ENCODE assay signal across 8 cellular contexts in the genomic region with DNA sequence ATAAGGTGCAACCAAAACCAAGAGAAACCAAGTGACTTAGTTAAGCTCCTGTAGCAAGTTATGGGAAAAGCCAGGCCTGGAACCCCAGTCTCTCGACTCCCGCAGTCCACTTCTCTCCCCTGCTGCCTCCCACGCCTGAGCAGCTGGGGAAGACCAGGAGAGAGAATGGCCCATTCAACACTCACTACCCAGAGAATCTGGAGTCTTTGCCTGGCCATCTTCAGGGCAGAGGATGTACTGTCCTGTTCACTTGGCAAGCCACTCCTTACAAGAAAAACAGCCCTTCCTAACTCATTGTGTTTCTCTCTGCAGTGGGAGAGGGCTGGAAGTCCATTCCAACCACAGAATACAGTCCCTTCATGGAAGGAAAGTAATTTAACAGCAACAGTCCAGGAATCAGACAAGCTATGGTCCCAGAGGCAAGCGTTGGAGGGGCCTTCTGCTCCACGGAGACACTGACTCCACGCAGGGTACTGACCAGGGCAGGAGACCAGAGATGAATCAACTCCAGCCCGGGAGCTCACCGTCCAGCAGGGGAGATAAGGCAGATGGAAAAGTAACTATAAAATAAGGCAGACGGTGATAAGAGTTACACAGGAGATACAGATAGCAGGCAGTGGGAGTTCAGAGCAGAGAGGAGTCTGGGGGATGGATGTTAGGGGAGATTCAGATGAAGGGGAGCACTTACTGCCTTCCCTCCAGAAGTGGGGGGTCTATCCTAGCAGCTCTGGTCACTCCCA. TPM values are rescaled to one million over a fixed set of nuclear protein-coding genes. Genes with fewer than 3 reads are reported as not detected.
DNase-seq lines count a peak whose midpoint lies in the region; ATAC-seq and TF ChIP-seq lines count a peak whose summit lies in the region.

No MANE protein-coding gene starts in this region.

- peaks cover 8% of the 10 kb centered on the region for H3K36me3 Mint-ChIP-seq in CD4-positive, CD25-positive, alpha-beta regulatory T cell

- no peak overlapping the region for H4K91ac ChIP-seq in neuronal stem cell (ENCODE audit: low read depth, low read length, poor library complexity)

- WGBS in neuronal stem cell (ENCODE audit: extremely low coverage in 2 of 2, insufficient read length in 2 of 2, insufficient replicate concordance in 1 of 2), 2 donors, result no CpG with 5 or more reads among the region's 9 CpGs

- H3K4me2 ChIP-seq in neuronal stem cell (ENCODE audit: insufficient read depth, low read length, poor library complexity, severe bottlenecking), result no peak overlapping the region

- peak overlapping the region; percentile 84 to 93 (median 93) for H3K27ac Mint-ChIP-seq in CD4-positive, CD25-positive, alpha-beta regulatory T cell

- peak overlapping the region; percentile 29 for H3K4me3 ChIP-seq in CD4-positive, CD25-positive, alpha-beta regulatory T cell (ENCODE audit: low read depth, low read length)
- H3K4me3 ChIP-seq in neuronal stem cell (ENCODE audit: low read length in 2 of 2), result peak overlapping the region in 1 of 2 donors; percentile 64

- H3K4me3 Mint-ChIP-seq in CD4-positive, CD25-positive, alpha-beta regulatory T cell, result peak overlapping the region; percentile 82 to 96 (median 92)

- no peaks in the 10 kb centered on the region for H3K79me1 ChIP-seq in neuronal stem cell (ENCODE audit: low read depth, low read length)

- H4K8ac ChIP-seq in neuronal stem cell (ENCODE audit: low read depth, low read length), result no peak overlapping the region

- no peak for TF ChIP-seq POLR2A in erythroblast (IDR thresholded peaks at IDR 0.05; ENCODE audit: low read length)

- no peaks in the 10 kb centered on the region for H3K9me3 ChIP-seq in CD4-positive, CD25-positive, alpha-beta regulatory T cell (ENCODE audit: control insufficient read depth in 2 of 2, low read length in 2 of 2)
- H3K9me3 ChIP-seq in neuronal stem cell (replicated peaks in 1 of 2; ENCODE audit: control insufficient read depth in 2 of 2, insufficient read depth in 1 of 2, low read depth in 1 of 2, low read length in 2 of 2), result no peaks in the 10 kb centered on the region

- no peak overlapping the region for H3K18ac ChIP-seq in neuronal stem cell (ENCODE audit: low read length)

- H3K9me3 Mint-ChIP-seq in CD4-positive, CD25-positive, alpha-beta regulatory T cell, result peaks cover 0 to 1% (median 0%) of the 10 kb centered on the region in 7 donors

- no peak overlapping the region for H3K4ac ChIP-seq in neuronal stem cell (ENCODE audit: low read length)

- H3K23ac ChIP-seq in neuronal stem cell (ENCODE audit: low read depth, low read length, poor library complexity), result no peak overlapping the region

- no peak overlapping the region for H2BK12ac ChIP-seq in neuronal stem cell (ENCODE audit: low read length)

- H3K9ac ChIP-seq in neuronal stem cell (ENCODE audit: low read depth, low read length, poor library complexity), result no peak overlapping the region

- H3K27me3 ChIP-seq in CD4-positive, CD25-positive, alpha-beta regulatory T cell (ENCODE audit: control insufficient read depth, insufficient read depth, low read length), result no peaks in the 10 kb centered on the region
- H3K27me3 ChIP-seq in neuronal stem cell (ENCODE audit: control insufficient read depth in 3 of 3, insufficient read depth in 3 of 3, low read depth in 1 of 3, low read length in 3 of 3), result peaks cover 0 to 20% (median 5%) of the 10 kb centered on the region in 3 experiments

- no peak overlapping the region for H2BK5ac ChIP-seq in neuronal stem cell (ENCODE audit: low read length)

- H2BK120ac ChIP-seq in neuronal stem cell (ENCODE audit: low read depth, low read length), result no peak overlapping the region

- DNase-seq in CD4-positive, CD25-positive, alpha-beta regulatory T cell, result no peak
- DNase-seq in erythroblast (lab: John Stamatoyannopoulos, UW) (peak; percentile 47 to 74), neuronal stem cell (ENCODE audit: low spot score) (no peak), DMS79 treated with DMSO at 0.1 percent for 48 hours (lab: John Stamatoyannopoulos, UW) (no peak)
- no peak for DNase-seq in stimulated activated CD4-positive, alpha-beta T cell treated with anti-CD3 and anti-CD28 coated beads, Interleukin-4, amount 100 ng/mL, for 4 hours

- no peaks in the 10 kb centered on the region for H3K27me3 Mint-ChIP-seq in CD4-positive, CD25-positive, alpha-beta regulatory T cell

- H2AFZ ChIP-seq in neuronal stem cell (ENCODE audit: low read length), result peak overlapping the region; percentile 94

- no peaks in the 10 kb centered on the region for H3K36me3 ChIP-seq in CD4-positive, CD25-positive, alpha-beta regulatory T cell (ENCODE audit: control insufficient read depth, insufficient read depth, low read length)
- peaks cover 0 to 6% of the 10 kb centered on the region in 2 donors for H3K36me3 ChIP-seq in neuronal stem cell (replicated peaks in 1 of 2; ENCODE audit: control insufficient read depth in 2 of 2, insufficient read depth in 2 of 2, low read length in 2 of 2)

- no peak for ATAC-seq in CD4-positive, CD25-positive, alpha-beta regulatory T cell (ENCODE audit: low read depth in 2 of 2)
- peak; percentile 15; the same call in 2 of the 3 replicates for ATAC-seq in SK-N-SH treated with all-trans-retinoic acid at 6 μM for 48 hours
- ATAC-seq in HG03442 (IDR thresholded peaks at IDR 0.05; ENCODE audit: unreplicated experiment), result no peak
- no peak for ATAC-seq in GM21529 (IDR thresholded peaks at IDR 0.05; ENCODE audit: unreplicated experiment)

- no peak overlapping the region for H2BK15ac ChIP-seq in neuronal stem cell (ENCODE audit: low read length)

- H3K4me1 Mint-ChIP-seq in CD4-positive, CD25-positive, alpha-beta regulatory T cell, result peaks cover 30 to 72% (median 55%) of the 10 kb centered on the region in 4 donors

- H3K14ac ChIP-seq in neuronal stem cell (ENCODE audit: low read length), result no peak overlapping the region

- H2AK5ac ChIP-seq in neuronal stem cell (ENCODE audit: low read depth, low read length), result peak overlapping the region; percentile 73

- peak overlapping the region; percentile 43 for H3K27ac ChIP-seq in CD4-positive, CD25-positive, alpha-beta regulatory T cell (ENCODE audit: insufficient read depth, low read length, poor library complexity, severe bottlenecking)
- H3K27ac ChIP-seq in neuronal stem cell (replicated peaks; ENCODE audit: low read length), result no peak overlapping the region

- H3K4me1 ChIP-seq in CD4-positive, CD25-positive, alpha-beta regulatory T cell (ENCODE audit: control insufficient read depth, insufficient read depth, low read length, poor library complexity, severe bottlenecking), result peaks cover 41% of the 10 kb centered on the region
- H3K4me1 ChIP-seq in neuronal stem cell (ENCODE audit: control insufficient read depth in 2 of 2, insufficient read depth in 1 of 2, low read depth in 1 of 2, low read length in 2 of 2), result peaks cover 6 to 14% of the 10 kb centered on the region in 2 donors

TF ChIP-seq in SK-N-SH treated with all-trans-retinoic acid at 6 μM for 48 hours, 23 proteins besides CTCF, POLR2A, EP300 and RAD21 (continues in another document):
- TF ChIP-seq, protein P1, sequence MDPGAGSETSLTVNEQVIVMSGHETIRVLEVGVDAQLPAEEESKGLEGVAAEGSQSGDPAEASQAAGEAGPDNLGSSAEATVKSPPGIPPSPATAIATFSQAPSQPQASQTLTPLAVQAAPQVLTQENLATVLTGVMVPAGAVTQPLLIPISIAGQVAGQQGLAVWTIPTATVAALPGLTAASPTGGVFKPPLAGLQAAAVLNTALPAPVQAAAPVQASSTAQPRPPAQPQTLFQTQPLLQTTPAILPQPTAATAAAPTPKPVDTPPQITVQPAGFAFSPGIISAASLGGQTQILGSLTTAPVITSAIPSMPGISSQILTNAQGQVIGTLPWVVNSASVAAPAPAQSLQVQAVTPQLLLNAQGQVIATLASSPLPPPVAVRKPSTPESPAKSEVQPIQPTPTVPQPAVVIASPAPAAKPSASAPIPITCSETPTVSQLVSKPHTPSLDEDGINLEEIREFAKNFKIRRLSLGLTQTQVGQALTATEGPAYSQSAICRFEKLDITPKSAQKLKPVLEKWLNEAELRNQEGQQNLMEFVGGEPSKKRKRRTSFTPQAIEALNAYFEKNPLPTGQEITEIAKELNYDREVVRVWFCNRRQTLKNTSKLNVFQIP (CRISPR knock-in tag; IDR thresholded peaks at IDR 0.05; ENCODE audit: borderline replicate concordance, low read depth), result no peak
- TF ChIP-seq, protein P2, sequence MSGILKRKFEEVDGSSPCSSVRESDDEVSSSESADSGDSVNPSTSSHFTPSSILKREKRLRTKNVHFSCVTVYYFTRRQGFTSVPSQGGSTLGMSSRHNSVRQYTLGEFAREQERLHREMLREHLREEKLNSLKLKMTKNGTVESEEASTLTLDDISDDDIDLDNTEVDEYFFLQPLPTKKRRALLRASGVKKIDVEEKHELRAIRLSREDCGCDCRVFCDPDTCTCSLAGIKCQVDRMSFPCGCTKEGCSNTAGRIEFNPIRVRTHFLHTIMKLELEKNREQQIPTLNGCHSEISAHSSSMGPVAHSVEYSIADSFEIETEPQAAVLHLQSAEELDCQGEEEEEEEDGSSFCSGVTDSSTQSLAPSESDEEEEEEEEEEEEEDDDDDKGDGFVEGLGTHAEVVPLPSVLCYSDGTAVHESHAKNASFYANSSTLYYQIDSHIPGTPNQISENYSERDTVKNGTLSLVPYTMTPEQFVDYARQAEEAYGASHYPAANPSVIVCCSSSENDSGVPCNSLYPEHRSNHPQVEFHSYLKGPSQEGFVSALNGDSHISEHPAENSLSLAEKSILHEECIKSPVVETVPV (CRISPR knock-in tag; IDR thresholded peaks at IDR 0.05), result no peak
- no peak for TF ChIP-seq GLIS3 (CRISPR knock-in tag; IDR thresholded peaks at IDR 0.05)
- no peak for TF ChIP-seq CSDC2 (CRISPR knock-in tag; IDR thresholded peaks at IDR 0.05)

RNA-seq across cellular contexts. Expression of a gene that starts 1.6 kb away (rescaled TPM):
- 57.2 TPM for total RNA-seq in CD4-positive, CD25-positive, alpha-beta regulatory T cell
- polyA plus RNA-seq in CD4-positive, CD25-positive, alpha-beta regulatory T cell, result 1 to 10 TPM; 2.2 to 4.5 (median 3.9) TPM
- polyA plus RNA-seq in neuronal stem cell (2013, experiment 1 of 2), result 1.3 TPM
- polyA plus RNA-seq in neuronal stem cell (2013, experiment 2 of 2), result 1.3 TPM

Comparison
In these comparisons a context has a peak if more than half of its experiments do, and no peak if none do; other contexts are left out.
1. DNase-seq: peak in erythroblast (2 of 2); none in CD4-positive, CD25-positive, alpha-beta regulatory T cell (0 of 3), neuronal stem cell (single experiment), stimulated activated CD4-positive, alpha-beta T cell treated with anti-CD3 and anti-CD28 coated beads, Interleukin-4, amount 100 ng/mL, for 4 hours (0 of 2) and DMS79 treated with DMSO at 0.1 percent for 48 hours (single experiment).